In the genomic region with DNA sequence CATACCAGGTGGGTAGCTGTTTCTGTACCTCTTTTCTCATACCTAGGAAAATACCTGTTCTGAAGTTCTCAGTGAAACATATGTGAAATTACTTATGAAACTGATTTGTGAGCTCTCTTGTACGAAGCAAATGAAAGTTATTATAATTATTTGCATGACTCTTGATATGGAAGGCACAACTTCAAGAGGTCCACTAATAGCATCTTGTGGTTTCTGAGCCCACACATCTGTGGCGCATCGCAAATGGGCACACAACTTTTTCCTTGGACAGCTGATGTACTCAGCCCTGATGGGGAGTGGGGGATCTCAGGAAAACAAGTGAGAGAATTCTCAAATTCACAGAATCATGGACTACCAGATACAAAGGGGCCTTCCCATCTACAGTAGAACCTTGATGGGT, we compare ENCODE assay signal across 15 cellular contexts.
DNase-seq lines count a peak whose midpoint lies in the region; TF ChIP-seq lines count a peak whose summit lies in the region.
"Had no signal": no experiment of that assay in that cellular context is flagged by ENCODE, and none has a peak within 500 bp of the region (broad histone marks: within the 10 kb centered on the region; RNA-seq: fewer than 3 reads in every experiment).

No MANE protein-coding gene starts in this region.

- intact Hi-C loops in tibial artery (cut with DNase I; ENCODE audit: low total_unique reads): no loop called here

- no peaks in the 10 kb centered on the region for H3K27me3 ChIP-seq in neural progenitor cell
- H3K27me3 ChIP-seq in tibial artery: no peaks in the 10 kb centered on the region
- no peaks in the 10 kb centered on the region for H3K27me3 ChIP-seq in H7 (ENCODE audit: control insufficient read depth, insufficient read depth, low read length)

- no peaks in the 10 kb centered on the region for H3K9me3 ChIP-seq in neural progenitor cell (ENCODE audit: low read depth)
- no peaks in the 10 kb centered on the region for H3K9me3 ChIP-seq in tibial artery

- TF ChIP-seq CTCF in glutamatergic neuron (IDR thresholded peaks at IDR 0.05; ENCODE audit: partially characterized antibody, unreplicated experiment) (no peak), neural progenitor cell (IDR thresholded peaks at IDR 0.05) (no peak), tibial artery (IDR thresholded peaks at IDR 0.05) (no peak), RWPE1 (conservative IDR thresholded peaks at IDR 0.05; ENCODE audit: low read depth) (no peak)

- H3K4me3 ChIP-seq in neural progenitor cell: no peak overlapping the region
- no peak overlapping the region for H3K4me3 ChIP-seq in tibial artery
- H3K4me3 ChIP-seq in H7 (ENCODE audit: insufficient read depth, low read depth, low read length): no peak overlapping the region
- H3K4me3 ChIP-seq: PC-9 had no signal

- no peak overlapping the region for H3K9ac ChIP-seq in neural progenitor cell

- CTCF ChIA-PET in RWPE1 (lab: Yijun Ruan, JAX): interaction anchor here (0.6 kb wide), 1 partner anchor 458 kb away, joined by 6 read pairs; no protein-coding TSS in a partner anchor

- H3F3A ChIP-seq in neural progenitor cell (ENCODE audit: low read depth): no peaks in the 10 kb centered on the region

- H3K27ac Mint-ChIP-seq in glutamatergic neuron (ENCODE audit: unreplicated experiment) (peak overlapping the region; percentile 18), neural progenitor cell (no peak overlapping the region)

- H3K36me3 Mint-ChIP-seq in glutamatergic neuron (ENCODE audit: unreplicated experiment) (no peaks in the 10 kb centered on the region), neural progenitor cell (no peaks in the 10 kb centered on the region)
- H3K36me3 Mint-ChIP-seq: CD4-positive, CD25-positive, alpha-beta regulatory T cell had no signal

- H3K4me3 Mint-ChIP-seq in glutamatergic neuron (ENCODE audit: unreplicated experiment) (peak overlapping the region; percentile 55), neural progenitor cell (no peak overlapping the region)
- H3K4me3 Mint-ChIP-seq: CD4-positive, CD25-positive, alpha-beta regulatory T cell had no signal

- H3K36me3 ChIP-seq in neural progenitor cell (no peaks in the 10 kb centered on the region), tibial artery (no peaks in the 10 kb centered on the region), H7 (replicated peaks; ENCODE audit: control insufficient read depth, insufficient read depth, low read length) (no peaks in the 10 kb centered on the region)

- H3K27me3 Mint-ChIP-seq in glutamatergic neuron (ENCODE audit: unreplicated experiment) (peaks cover 4% of the 10 kb centered on the region), neural progenitor cell (ENCODE audit: insufficient read depth, low read depth) (peaks cover 8% of the 10 kb centered on the region)
- H3K27me3 Mint-ChIP-seq: CD4-positive, CD25-positive, alpha-beta regulatory T cell had no signal

- H3K4me1 ChIP-seq in neural progenitor cell (peaks cover 10% of the 10 kb centered on the region), tibial artery (peaks cover 0 to 10% (median 3%) of the 10 kb centered on the region in 4 donors)

- H3K27ac ChIP-seq in neural progenitor cell: no peak overlapping the region
- no peak overlapping the region for H3K27ac ChIP-seq in tibial artery
- H3K27ac ChIP-seq in RWPE1: no peak overlapping the region
- H3K27ac ChIP-seq: PC-9 had no signal

- no peak overlapping the region for H2AFZ ChIP-seq in neural progenitor cell (replicated peaks)
- H2AFZ ChIP-seq: PC-9 had no signal

- peak; percentile 63 for DNase-seq in DMS79 treated with DMSO at 0.1 percent for 48 hours (lab: John Stamatoyannopoulos, UW)
- no peak for DNase-seq in DMS79 (lab: John Stamatoyannopoulos, UW)
- no peak for DNase-seq in glutamatergic neuron
- no peak for DNase-seq in neural progenitor cell (ENCODE audit: low spot score)
- no peak for DNase-seq in tibial artery
- DNase-seq in COR-L47 (lab: John Stamatoyannopoulos, UW): no peak
- no peak for DNase-seq in H7
- DNase-seq in RWPE1 (ENCODE audit: low spot score): no peak
- DNase-seq: 8988T; CD4-positive, CD25-positive, alpha-beta regulatory T cell; NCI-H1436 treated with DMSO at 0.1 percent for 48 hours; NCI-H2107; NK-92 treated with Interleukin-12 subunit alpha and Interleukin-12 subunit beta, amount 100 ng/mL, for 24 hours; PC-9; RPMI8226 had no signal

- peak overlapping the region; percentile 38 for H3K4me2 ChIP-seq in neural progenitor cell
- H3K4me2 ChIP-seq: PC-9 had no signal

- H4K20me1 ChIP-seq in neural progenitor cell (ENCODE audit: low read depth): no peaks in the 10 kb centered on the region

- POLR2A ChIA-PET in RWPE1 (lab: Yijun Ruan, JAX; ENCODE audit: low non-redundant PET): no interaction called here

- H3K9me3 Mint-ChIP-seq in glutamatergic neuron (ENCODE audit: unreplicated experiment) (peaks cover 6% of the 10 kb centered on the region), neural progenitor cell (peaks cover 8% of the 10 kb centered on the region)
- H3K9me3 Mint-ChIP-seq: CD4-positive, CD25-positive, alpha-beta regulatory T cell had no signal

- H3K79me2 ChIP-seq in neural progenitor cell (ENCODE audit: low read depth): no peaks in the 10 kb centered on the region

- peaks cover 29% of the 10 kb centered on the region for H3K4me1 Mint-ChIP-seq in glutamatergic neuron (ENCODE audit: low read depth, unreplicated experiment)
- peaks cover 17% of the 10 kb centered on the region for H3K4me1 Mint-ChIP-seq in neural progenitor cell
- H3K4me1 Mint-ChIP-seq: CD4-positive, CD25-positive, alpha-beta regulatory T cell had no signal
